ENCODE assay signal across 8 cellular contexts in genomic region chr3:52444860-52445793, GRCh38. TPM values are rescaled to one million over a fixed set of nuclear protein-coding genes. Genes with fewer than 3 reads are reported as not detected.
DNase-seq lines count a peak whose midpoint lies in the region; ATAC-seq and TF ChIP-seq lines count a peak whose summit lies in the region.

TSS of gene SEMA3G (minus strand) at chr3:52445103. CDS start at chr3:52445027, 76 bp downstream.

- H3K27me3 ChIP-seq in HUES6 (ENCODE audit: control insufficient read depth, insufficient read depth, low read length) (no peaks in the 10 kb centered on the region), right cardiac atrium (ENCODE audit: control insufficient read depth, insufficient read depth) (no peaks in the 10 kb centered on the region), spleen (replicated peaks in 1 of 7) (no peaks in the 10 kb centered on the region)

- peak within 1 kb of the TSS; percentile 10 for H3K9ac ChIP-seq in HUES6 (ENCODE audit: low read length)

- H3K4me1 ChIP-seq in HUES6 (ENCODE audit: control insufficient read depth, insufficient read depth, low read length) (peaks cover 14% of the 10 kb centered on the region), right cardiac atrium (ENCODE audit: control insufficient read depth, insufficient read depth, low read length) (peaks cover 5% of the 10 kb centered on the region), spleen (peaks cover 0 to 24% (median 17%) of the 10 kb centered on the region in 6 donors)

- POLR2A ChIA-PET in activated naive CD8-positive, alpha-beta T cell treated with anti-CD3 and anti-CD28 coated beads, Interleukin-2, amount 10 ng/mL, durations not matched to agents 7 days and 5 days (lab: Charles Lee), result interaction anchor here (1.5 to 1.6 kb wide), 2 partner anchors 33 to 213 kb away, joined by 4 to 6 read pairs; no protein-coding TSS in a partner anchor

- H3K27ac Mint-ChIP-seq in activated naive CD8-positive, alpha-beta T cell treated with anti-CD3 and anti-CD28 coated beads, Interleukin-2, amount 10 ng/mL, durations not matched to agents 7 days and 5 days, result peak within 1 kb of the TSS; percentile 78

- no peak for TF ChIP-seq POLR2A in spleen (IDR thresholded peaks at IDR 0.05)

- ATAC-seq in GM21381 (IDR thresholded peaks at IDR 0.05; ENCODE audit: unreplicated experiment), result peak; percentile 78
- ATAC-seq in activated naive CD8-positive, alpha-beta T cell treated with anti-CD3 and anti-CD28 coated beads, Interleukin-2, amount 10 ng/mL, durations not matched to agents 7 days and 5 days (ENCODE audit: low read depth), result peak; percentile 94
- ATAC-seq in right cardiac atrium, result peak; percentile 59 to 68

- intact Hi-C loops in right cardiac atrium (cut with DNase I) (no loop called here), spleen (cut with DNase I; ENCODE audit: low total_unique reads) (no loop called here)

- H3K9me3 Mint-ChIP-seq in activated naive CD8-positive, alpha-beta T cell treated with anti-CD3 and anti-CD28 coated beads, Interleukin-2, amount 10 ng/mL, durations not matched to agents 7 days and 5 days, result no peaks in the 10 kb centered on the region

- H3K36me3 ChIP-seq in HUES6 (ENCODE audit: control insufficient read depth, insufficient read depth, low read length) (no peaks in the 10 kb centered on the region), spleen (no peaks in the 10 kb centered on the region)

- no peaks in the 10 kb centered on the region for H3K27me3 Mint-ChIP-seq in activated naive CD8-positive, alpha-beta T cell treated with anti-CD3 and anti-CD28 coated beads, Interleukin-2, amount 10 ng/mL, durations not matched to agents 7 days and 5 days

- WGBS in right cardiac atrium, result 32% methylated on average over 19 of the region's 19 CpGs
- 18 to 27% (median 25%) methylated on average over 12 to 19 of the region's 19 CpGs for WGBS in spleen, 5 donors

- H3K4me3 Mint-ChIP-seq in activated naive CD8-positive, alpha-beta T cell treated with anti-CD3 and anti-CD28 coated beads, Interleukin-2, amount 10 ng/mL, durations not matched to agents 7 days and 5 days, result no peak within 1 kb of the TSS

- H3K9me3 ChIP-seq in HUES6 (ENCODE audit: control insufficient read depth, insufficient read depth, low read depth, low read length) (no peaks in the 10 kb centered on the region), right cardiac atrium (ENCODE audit: control insufficient read depth, low read length) (no peaks in the 10 kb centered on the region), spleen (no peaks in the 10 kb centered on the region)

- H3K4me3 ChIP-seq in HUES6 (ENCODE audit: low read depth, low read length), result peak within 1 kb of the TSS; percentile 48
- H3K4me3 ChIP-seq in right cardiac atrium (ENCODE audit: low read length), result no peak within 1 kb of the TSS
- peak within 1 kb of the TSS in 4 of 8 donors; percentile 11 to 54 (median 22) for H3K4me3 ChIP-seq in spleen

- no peaks in the 10 kb centered on the region for H3K36me3 Mint-ChIP-seq in activated naive CD8-positive, alpha-beta T cell treated with anti-CD3 and anti-CD28 coated beads, Interleukin-2, amount 10 ng/mL, durations not matched to agents 7 days and 5 days

- H3K4me1 Mint-ChIP-seq in activated naive CD8-positive, alpha-beta T cell treated with anti-CD3 and anti-CD28 coated beads, Interleukin-2, amount 10 ng/mL, durations not matched to agents 7 days and 5 days, result peaks cover 7% of the 10 kb centered on the region

- DNase-seq in CMK (ENCODE audit: low read depth) (peak; percentile 65), SKM-1 treated with dmso at 0.1 percent for 144 hours (lab: John Stamatoyannopoulos, UW; ENCODE audit: unreplicated experiment) (peak; percentile 74), right cardiac atrium (peak; percentile 76 to 90 (median 89)), spleen (peak; percentile 91), NCI-H2107 treated with DMSO at 0.1 percent for 48 hours (lab: John Stamatoyannopoulos, UW; ENCODE audit: unreplicated experiment) (no peak)
- DNase-seq in activated naive CD8-positive, alpha-beta T cell treated with anti-CD3 and anti-CD28 coated beads, Interleukin-2, amount 10 ng/mL, durations not matched to agents 7 days and 5 days, result peak; percentile 82

- H3K27ac ChIP-seq in HUES6 (ENCODE audit: low read depth, low read length) (no peak within 1 kb of the TSS), right cardiac atrium (ENCODE audit: low read length) (no peak within 1 kb of the TSS), spleen (peak within 1 kb of the TSS in 2 of 8 donors; percentile 6 to 16)

- peak; percentile 54 to 84 (median 75) for TF ChIP-seq CTCF in spleen (IDR thresholded peaks at IDR 0.05 in 8 of 11, conservative IDR thresholded peaks at IDR 0.05 in 3 of 11)

RNA-seq across cellular contexts. Expression of gene SEMA3G, which starts in this region (rescaled TPM):
- under 1 TPM; 0.06 to 0.09 TPM for total RNA-seq in activated naive CD8-positive, alpha-beta T cell treated with anti-CD3 and anti-CD28 coated beads, Interleukin-2, amount 10 ng/mL, durations not matched to agents 7 days and 5 days
- 10 to 100 TPM in 1 of 4 donors, 1 to 10 TPM in 3; 4.7 to 13.1 (median 8.3) TPM for total RNA-seq in right cardiac atrium
- polyA plus RNA-seq in right cardiac atrium, result 11.2 TPM
- 10 to 100 TPM in 5 of 7 donors, 1 to 10 TPM in 2; 7.9 to 20.2 (median 10.8) TPM for total RNA-seq in spleen
- polyA plus RNA-seq in spleen, result 1 to 10 TPM; 1.0 to 7.8 (median 3.5) TPM

Comparison
In these comparisons a context has a peak if more than half of its experiments do, and no peak if none do; other contexts are left out.
1. RNA of gene SEMA3G (total RNA-seq): 7.9 to 20.2 TPM in spleen and 4.7 to 13.1 TPM in right cardiac atrium; 0.06 to 0.09 TPM in activated naive CD8-positive, alpha-beta T cell treated with anti-CD3 and anti-CD28 coated beads, Interleukin-2, amount 10 ng/mL, durations not matched to agents 7 days and 5 days; every median in the first group is over 4 times any median in the second.
2. Peak in DNase-seq and ATAC-seq in activated naive CD8-positive, alpha-beta T cell treated with anti-CD3 and anti-CD28 coated beads, Interleukin-2, amount 10 ng/mL, durations not matched to agents 7 days and 5 days; RNA of the gene not detected or under 1 TPM.
3. Peak in every context shown above with its lines, with median percentiles within 50 percentile points of each other: ATAC-seq.